26 cellular contexts compared by ENCODE assay signal in genomic region chr18:55967019-55967418, GRCh38.
"Had no signal": no experiment of that assay in that cellular context is flagged by ENCODE, and none has a peak within 500 bp of the region (broad histone marks: within the 10 kb centered on the region; RNA-seq: fewer than 3 reads in every experiment).

No MANE protein-coding gene starts in this region.

- DNase-seq: stimulated activated CD4-positive, alpha-beta T cell treated with anti-CD3 and anti-CD28 coated beads, Interleukin-2, amount 100 ng/mL, for 48 hours; stimulated activated CD4-positive, alpha-beta T cell treated with anti-CD3 and anti-CD28 coated beads, Interleukin-4, amount 100 ng/mL, for 1 hour; stimulated activated CD4-positive, alpha-beta T cell treated with anti-CD3 and anti-CD28 coated beads, Interleukin-4, amount 100 ng/mL, for 24 hours; stimulated activated CD4-positive, alpha-beta T cell treated with anti-CD3 and anti-CD28 coated beads, Interleukin-4, amount 100 ng/mL, for 4 hours; stimulated activated CD8-positive, alpha-beta memory T cell treated with anti-CD3 and anti-CD28 coated beads, Interleukin-4, amount 100 ng/mL, for 48 hours; stimulated activated naive B cell treated with anti-CD40 and anti-IgM and Interleukin-4, amounts not matched to agents 10 μg/mL and 1 μg/mL and 100 μg/mL, for 72 hours; stimulated activated naive CD4-positive, alpha-beta T cell; stimulated activated naive CD4-positive, alpha-beta T cell treated with Interleukin-2 at 50 U/mL for 16 hours; stimulated activated naive CD8-positive, alpha-beta T cell treated with anti-CD3 and anti-CD28 coated beads, Interleukin-15, amount 100 ng/mL, for 72 hours; stimulated activated naive CD8-positive, alpha-beta T cell treated with anti-CD3 and anti-CD28 coated beads, Interleukin-15, Interleukin-2, amounts not matched to agents 100 U/mL and 50 U/mL, for 24 hours; stomach; substantia nigra; testis; thyroid gland; tibial artery; transverse colon; trophoblast cell; upper lobe of left lung; upper lobe of right lung; uterus had no signal

- H3K27ac ChIP-seq: stomach, suprapubic skin, testis, thoracic aorta, thyroid gland, tibial artery, tibial nerve, transverse colon, upper lobe of left lung, upper lobe of right lung, uterus, vagina had no signal

- H3K9me3 ChIP-seq: stomach, suprapubic skin, testis, thoracic aorta, thyroid gland, tibial artery, tibial nerve, transverse colon, upper lobe of left lung, upper lobe of right lung, uterus, vagina had no signal

- H3K27me3 ChIP-seq: stomach, suprapubic skin, testis, thyroid gland, tibial artery, tibial nerve, transverse colon, upper lobe of left lung, upper lobe of right lung, uterus, vagina had no signal

- H3K36me3 ChIP-seq: stomach, suprapubic skin, thoracic aorta, thyroid gland, tibial artery, tibial nerve, transverse colon, upper lobe of left lung, upper lobe of right lung, uterus, vagina had no signal

- H3K4me3 ChIP-seq: stomach, suprapubic skin, testis, thoracic aorta, thyroid gland, tibial artery, tibial nerve, transverse colon, upper lobe of left lung, upper lobe of right lung, uterus, vagina had no signal

- ATAC-seq: stimulated activated effector memory CD8-positive, alpha-beta T cell treated with anti-CD3 and anti-CD28 coated beads, Interleukin-12 subunit alpha, Interleukin-12 subunit beta, amount 100 ng/mL, for 72 hours; stimulated activated memory B cell treated with anti-CD40 and anti-IgM and Interleukin-4, amounts not matched to agents 10 μg/mL and 1 μg/mL and 100 μg/mL, for 72 hours; stimulated activated naive CD8-positive, alpha-beta T cell treated with anti-CD3 and anti-CD28 coated beads, Interleukin-15, amount 100 ng/mL, for 72 hours; stimulated activated naive CD8-positive, alpha-beta T cell treated with anti-CD3 and anti-CD28 coated beads, Interleukin-15, Interleukin-2, amounts not matched to agents 100 U/mL and 50 U/mL, for 24 hours; upper lobe of right lung had no signal

- H3K4me1 ChIP-seq: stomach, suprapubic skin, testis, thyroid gland, tibial artery, tibial nerve, transverse colon, upper lobe of left lung, upper lobe of right lung, uterus, vagina had no signal
